Comparison of ENCODE assay signal across 1 cellular context in genomic region chr19:47105874-47106273, GRCh38.
TF ChIP-seq lines count a peak whose summit lies in the region.

No MANE protein-coding gene starts in this region.

TF ChIP-seq in K562, 482 proteins besides CTCF, POLR2A, EP300 and RAD21:
- TF ChIP-seq ZNF77 (CRISPR knock-in tag; IDR thresholded peaks at IDR 0.05): no peak
- no peak for TF ChIP-seq CHD4 (IDR thresholded peaks at IDR 0.05; ENCODE audit: insufficient read depth, insufficient replicate concordance, low read depth, low read length, poor library complexity, severe bottlenecking)
- TF ChIP-seq HES1 (IDR thresholded peaks at IDR 0.05; ENCODE audit: low read depth): no peak
- no peak for TF ChIP-seq KLF13 (tag; IDR thresholded peaks at IDR 0.05; ENCODE audit: borderline replicate concordance, low read depth)
- no peak for TF ChIP-seq ASH1L (IDR thresholded peaks at IDR 0.05; ENCODE audit: borderline replicate concordance, low read depth, partially characterized antibody)
- no peak for TF ChIP-seq PTTG1 (tag; IDR thresholded peaks at IDR 0.05; ENCODE audit: low read depth)
- TF ChIP-seq NKRF (IDR thresholded peaks at IDR 0.05; ENCODE audit: borderline replicate concordance): no peak
- TF ChIP-seq ZNF165 (CRISPR knock-in tag; IDR thresholded peaks at IDR 0.05; ENCODE audit: borderline replicate concordance): no peak
- TF ChIP-seq POLR3G (IDR thresholded peaks at IDR 0.05; ENCODE audit: extremely low read depth, insufficient read length, insufficient replicate concordance): no peak
- TF ChIP-seq ZNF408 (CRISPR knock-in tag; IDR thresholded peaks at IDR 0.05; ENCODE audit: low read depth): no peak
- no peak for TF ChIP-seq YY1 (IDR thresholded peaks at IDR 0.05; ENCODE audit: borderline replicate concordance in 1 of 3, control insufficient read depth in 1 of 3, extremely low read depth in 1 of 3, insufficient read depth in 3 of 3, insufficient read length in 1 of 3, insufficient replicate concordance in 2 of 3, low read depth in 1 of 3, low read length in 2 of 3)
- TF ChIP-seq CLOCK (CRISPR knock-in tag; IDR thresholded peaks at IDR 0.05; ENCODE audit: borderline replicate concordance): no peak
- TF ChIP-seq JUN (IDR thresholded peaks at IDR 0.05; ENCODE audit: borderline replicate concordance, low read depth, low read length): no peak
- TF ChIP-seq JUN (CRISPR knock-in tag; IDR thresholded peaks at IDR 0.05; ENCODE audit: borderline replicate concordance): no peak
- no peak for TF ChIP-seq NFIX (CRISPR knock-in tag; IDR thresholded peaks at IDR 0.05; ENCODE audit: low read depth)
- TF ChIP-seq SP2 (IDR thresholded peaks at IDR 0.05; ENCODE audit: extremely low read depth, low read depth, low read length, poor library complexity, severe bottlenecking): no peak
- TF ChIP-seq GTF3C2 (IDR thresholded peaks at IDR 0.05; ENCODE audit: borderline replicate concordance, extremely low read depth, insufficient read length): no peak
- no peak for TF ChIP-seq GABPA (tag; conservative IDR thresholded peaks at IDR 0.05; ENCODE audit: low read depth)
- TF ChIP-seq TRIM24 (IDR thresholded peaks at IDR 0.05): no peak
